16 cellular contexts compared by ENCODE assay signal in the genomic region with DNA sequence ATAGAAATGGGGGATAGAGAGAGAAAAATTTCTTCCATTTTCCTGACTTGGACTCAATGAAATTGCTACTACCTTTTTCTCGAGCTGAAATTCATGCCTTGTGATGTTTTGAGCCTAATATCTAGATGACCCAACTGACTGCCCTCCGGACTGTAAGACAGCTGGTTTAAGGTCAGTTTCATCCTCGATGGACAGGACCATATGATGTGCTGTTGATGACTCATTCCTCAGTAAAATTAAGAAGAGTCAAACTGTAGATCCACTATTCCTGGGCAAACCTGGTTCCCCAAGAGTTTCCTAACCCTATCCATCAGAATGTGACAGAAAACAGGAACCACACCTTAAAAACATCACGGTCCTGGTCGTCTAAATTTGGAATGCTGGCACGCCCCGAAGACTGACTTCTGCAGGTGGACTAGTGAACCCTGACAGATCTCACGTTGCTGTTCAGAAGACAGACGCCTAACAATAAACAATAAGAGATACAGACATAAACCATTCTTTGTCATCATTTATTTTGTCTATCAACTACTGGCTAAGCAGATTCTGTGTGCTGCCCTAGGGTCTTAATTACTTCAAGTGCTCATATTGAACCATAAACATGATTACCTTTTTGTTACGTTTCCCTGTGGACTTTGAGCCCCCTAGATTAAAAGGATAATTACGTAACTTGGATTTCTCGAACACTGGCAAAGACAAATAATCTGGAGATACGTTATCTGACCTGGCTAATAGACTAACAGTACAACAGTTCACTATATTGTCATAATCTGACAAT. TPM values are rescaled to one million over a fixed set of nuclear protein-coding genes. Genes with fewer than 3 reads are reported as not detected.
DNase-seq lines count a peak whose midpoint lies in the region; ATAC-seq and TF ChIP-seq lines count a peak whose summit lies in the region.
"Had no signal": no experiment of that assay in that cellular context is flagged by ENCODE, and none has a peak within 500 bp of the region (broad histone marks: within the 10 kb centered on the region; RNA-seq: fewer than 3 reads in every experiment).

No MANE protein-coding gene starts in this region.

- H3K9me3 ChIP-seq in WERI-Rb-1 (ENCODE audit: severe bottlenecking) (peaks cover 6% of the 10 kb centered on the region), liver (ENCODE audit: control insufficient read depth in 4 of 4, low read length in 3 of 4) (no peaks in the 10 kb centered on the region)
- H3K9me3 ChIP-seq: right atrium auricular region had no signal

- no peak overlapping the region for H3K9ac ChIP-seq in liver (ENCODE audit: low read depth in 1 of 2, low read length in 2 of 2)

- no peaks in the 10 kb centered on the region for H3K9me3 Mint-ChIP-seq in activated naive CD8-positive, alpha-beta T cell (ENCODE audit: low read depth)
- H3K9me3 Mint-ChIP-seq in activated naive CD8-positive, alpha-beta T cell treated with anti-CD3 and anti-CD28 coated beads for 36 hours = peaks cover 2% of the 10 kb centered on the region

- peak overlapping the region; percentile 9 for H3K4me3 Mint-ChIP-seq in activated naive CD8-positive, alpha-beta T cell
- H3K4me3 Mint-ChIP-seq in activated naive CD8-positive, alpha-beta T cell treated with anti-CD3 and anti-CD28 coated beads for 36 hours = no peak overlapping the region

- peak in 1 of 2 donors; percentile 8 for TF ChIP-seq RAD21 in liver (IDR thresholded peaks at IDR 0.05)

- TF ChIP-seq CTCF in WERI-Rb-1 (IDR thresholded peaks at IDR 0.05; ENCODE audit: low read depth, low read length) = no peak
- no peak for TF ChIP-seq CTCF in liver (IDR thresholded peaks at IDR 0.05; ENCODE audit: low read depth, low read length, missing input control)

- no peaks in the 10 kb centered on the region for H3K36me3 Mint-ChIP-seq in activated naive CD8-positive, alpha-beta T cell
- peaks cover 4% of the 10 kb centered on the region for H3K36me3 Mint-ChIP-seq in activated naive CD8-positive, alpha-beta T cell treated with anti-CD3 and anti-CD28 coated beads for 36 hours

- peak overlapping the region; percentile 51 for H3K27ac Mint-ChIP-seq in activated naive CD8-positive, alpha-beta T cell
- H3K27ac Mint-ChIP-seq in activated naive CD8-positive, alpha-beta T cell treated with anti-CD3 and anti-CD28 coated beads for 36 hours = no peak overlapping the region

- ATAC-seq in HG03469 (IDR thresholded peaks at IDR 0.05; ENCODE audit: unreplicated experiment) (no peak), HG02588 (IDR thresholded peaks at IDR 0.05; ENCODE audit: unreplicated experiment) (no peak), GM19463 (IDR thresholded peaks at IDR 0.05; ENCODE audit: unreplicated experiment) (no peak)

- H3K4me1 ChIP-seq in liver (ENCODE audit: control insufficient read depth in 4 of 4, insufficient read depth in 4 of 4, low read length in 3 of 4) = peaks cover 3 to 18% (median 12%) of the 10 kb centered on the region in 4 donors
- H3K4me1 ChIP-seq: right atrium auricular region had no signal

- no peak overlapping the region for H3K4me3 ChIP-seq in WERI-Rb-1 (ENCODE audit: low read depth, low read length)
- no peak overlapping the region for H3K4me3 ChIP-seq in liver (ENCODE audit: low read depth in 1 of 3, low read length in 3 of 3)
- H3K4me3 ChIP-seq: right atrium auricular region had no signal

- no peak for DNase-seq in activated naive CD8-positive, alpha-beta T cell treated with anti-CD3 and anti-CD28 coated beads for 36 hours
- DNase-seq in WERI-Rb-1 = no peak
- no peak for DNase-seq in substantia nigra (lab: John Stamatoyannopoulos, UW)
- DNase-seq: Calu3, islet precursor cell, mesendoderm, NCI-H1694, occipital lobe, T1000, trophoblast cell had no signal

- H3K36me3 ChIP-seq in WERI-Rb-1 (no peaks in the 10 kb centered on the region), liver (ENCODE audit: control insufficient read depth in 4 of 4, insufficient read depth in 3 of 4, low read depth in 1 of 4, low read length in 3 of 4) (no peaks in the 10 kb centered on the region)
- H3K36me3 ChIP-seq: right atrium auricular region had no signal

- H3K27me3 Mint-ChIP-seq in activated naive CD8-positive, alpha-beta T cell = no peaks in the 10 kb centered on the region
- no peaks in the 10 kb centered on the region for H3K27me3 Mint-ChIP-seq in activated naive CD8-positive, alpha-beta T cell treated with anti-CD3 and anti-CD28 coated beads for 36 hours

- 32% methylated on average over 13 of the region's 13 CpGs for WGBS in liver

- H3K27ac ChIP-seq in WERI-Rb-1 = peak overlapping the region; percentile 18; the same call in 1 of the 2 replicates
- H3K27ac ChIP-seq in liver (ENCODE audit: low read depth in 1 of 2, low read length in 2 of 2) = no peak overlapping the region
- no peak overlapping the region for H3K27ac ChIP-seq in substantia nigra (ENCODE audit: low read depth, low read length, poor library complexity, severe bottlenecking)
- H3K27ac ChIP-seq: right atrium auricular region had no signal

- no peaks in the 10 kb centered on the region for H3K27me3 ChIP-seq in WERI-Rb-1 (ENCODE audit: insufficient read depth, low read depth, severe bottlenecking)
- no peaks in the 10 kb centered on the region for H3K27me3 ChIP-seq in liver (ENCODE audit: control insufficient read depth in 4 of 4, insufficient read depth in 4 of 4, low read length in 3 of 4)
- H3K27me3 ChIP-seq: right atrium auricular region had no signal

- H3K4me1 Mint-ChIP-seq in activated naive CD8-positive, alpha-beta T cell (ENCODE audit: low read depth) = peaks cover 18% of the 10 kb centered on the region
- peaks cover 16% of the 10 kb centered on the region for H3K4me1 Mint-ChIP-seq in activated naive CD8-positive, alpha-beta T cell treated with anti-CD3 and anti-CD28 coated beads for 36 hours

TF ChIP-seq in liver, 16 proteins besides CTCF, POLR2A, EP300 and RAD21:
- TF ChIP-seq, protein P1, sequence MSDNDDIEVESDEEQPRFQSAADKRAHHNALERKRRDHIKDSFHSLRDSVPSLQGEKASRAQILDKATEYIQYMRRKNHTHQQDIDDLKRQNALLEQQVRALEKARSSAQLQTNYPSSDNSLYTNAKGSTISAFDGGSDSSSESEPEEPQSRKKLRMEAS (IDR thresholded peaks at IDR 0.05) = no peak
- TF ChIP-seq, protein P2, sequence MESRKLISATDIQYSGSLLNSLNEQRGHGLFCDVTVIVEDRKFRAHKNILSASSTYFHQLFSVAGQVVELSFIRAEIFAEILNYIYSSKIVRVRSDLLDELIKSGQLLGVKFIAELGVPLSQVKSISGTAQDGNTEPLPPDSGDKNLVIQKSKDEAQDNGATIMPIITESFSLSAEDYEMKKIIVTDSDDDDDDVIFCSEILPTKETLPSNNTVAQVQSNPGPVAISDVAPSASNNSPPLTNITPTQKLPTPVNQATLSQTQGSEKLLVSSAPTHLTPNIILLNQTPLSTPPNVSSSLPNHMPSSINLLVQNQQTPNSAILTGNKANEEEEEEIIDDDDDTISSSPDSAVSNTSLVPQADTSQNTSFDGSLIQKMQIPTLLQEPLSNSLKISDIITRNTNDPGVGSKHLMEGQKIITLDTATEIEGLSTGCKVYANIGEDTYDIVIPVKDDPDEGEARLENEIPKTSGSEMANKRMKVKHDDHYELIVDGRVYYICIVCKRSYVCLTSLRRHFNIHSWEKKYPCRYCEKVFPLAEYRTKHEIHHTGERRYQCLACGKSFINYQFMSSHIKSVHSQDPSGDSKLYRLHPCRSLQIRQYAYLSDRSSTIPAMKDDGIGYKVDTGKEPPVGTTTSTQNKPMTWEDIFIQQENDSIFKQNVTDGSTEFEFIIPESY (IDR thresholded peaks at IDR 0.05) = peak; percentile 26
- TF ChIP-seq FOXA2 (IDR thresholded peaks at IDR 0.05) (peak; percentile 25), RXRA (IDR thresholded peaks at IDR 0.05) (peak; percentile 30 to 62), HNF4G (IDR thresholded peaks at IDR 0.05) (peak; percentile 74), HNF4A (conservative IDR thresholded peaks at IDR 0.05) (peak; percentile 90), FOXA1 (IDR thresholded peaks at IDR 0.05) (no peak), YY1 (IDR thresholded peaks at IDR 0.05) (no peak), SP1 (IDR thresholded peaks at IDR 0.05) (peak; percentile 49), JUND (IDR thresholded peaks at IDR 0.05) (peak in 1 of 2 donors; percentile 52), TAF1 (conservative IDR thresholded peaks at IDR 0.05) (no peak)
- TF ChIP-seq, protein P3, sequence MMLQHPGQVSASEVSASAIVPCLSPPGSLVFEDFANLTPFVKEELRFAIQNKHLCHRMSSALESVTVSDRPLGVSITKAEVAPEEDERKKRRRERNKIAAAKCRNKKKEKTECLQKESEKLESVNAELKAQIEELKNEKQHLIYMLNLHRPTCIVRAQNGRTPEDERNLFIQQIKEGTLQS (IDR thresholded peaks at IDR 0.05) = no peak

RNA-seq across cellular contexts. Expression of a gene that starts 45.1 kb away (rescaled TPM):
- total RNA-seq in activated naive CD8-positive, alpha-beta T cell treated with anti-CD3 and anti-CD28 coated beads for 36 hours = under 1 TPM in 1 of 2 experiments, not detected in 1; 0.10 TPM
- total RNA-seq in liver = under 1 TPM in 1 of 2 donors, not detected in 1; under 0.01 TPM
- polyA plus RNA-seq in liver = under 1 TPM in 1 of 2 donors, not detected in 1; 0.01 TPM
- total RNA-seq: Calu3 had no signal

RNA-seq across cellular contexts. Expression of a gene that starts 47.7 kb away (rescaled TPM):
- 1 to 10 TPM; 3.0 to 4.0 TPM for total RNA-seq in activated naive CD8-positive, alpha-beta T cell treated with anti-CD3 and anti-CD28 coated beads for 36 hours
- total RNA-seq in liver = 1 to 10 TPM; 4.2 to 4.4 TPM
- 1 to 10 TPM; 3.8 to 4.0 TPM for polyA plus RNA-seq in liver
